Comparison of ENCODE assay signal across 8 cellular contexts in genomic region chr1:74732960-74733615, GRCh38. TPM values are rescaled to one million over a fixed set of nuclear protein-coding genes. Genes with fewer than 3 reads are reported as not detected.
DNase-seq lines count a peak whose midpoint lies in the region; ATAC-seq and TF ChIP-seq lines count a peak whose summit lies in the region.

A gene with protein sequence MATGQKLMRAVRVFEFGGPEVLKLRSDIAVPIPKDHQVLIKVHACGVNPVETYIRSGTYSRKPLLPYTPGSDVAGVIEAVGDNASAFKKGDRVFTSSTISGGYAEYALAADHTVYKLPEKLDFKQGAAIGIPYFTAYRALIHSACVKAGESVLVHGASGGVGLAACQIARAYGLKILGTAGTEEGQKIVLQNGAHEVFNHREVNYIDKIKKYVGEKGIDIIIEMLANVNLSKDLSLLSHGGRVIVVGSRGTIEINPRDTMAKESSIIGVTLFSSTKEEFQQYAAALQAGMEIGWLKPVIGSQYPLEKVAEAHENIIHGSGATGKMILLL (minus strand): TSS chr1:74733050. CDS start chr1:74724821, 8,229 bp downstream.
A gene with protein sequence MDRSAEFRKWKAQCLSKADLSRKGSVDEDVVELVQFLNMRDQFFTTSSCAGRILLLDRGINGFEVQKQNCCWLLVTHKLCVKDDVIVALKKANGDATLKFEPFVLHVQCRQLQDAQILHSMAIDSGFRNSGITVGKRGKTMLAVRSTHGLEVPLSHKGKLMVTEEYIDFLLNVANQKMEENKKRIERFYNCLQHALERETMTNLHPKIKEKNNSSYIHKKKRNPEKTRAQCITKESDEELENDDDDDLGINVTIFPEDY (plus strand): TSS chr1:74733152. CDS start chr1:74733245, 93 bp downstream.

- H2AFZ ChIP-seq in OCI-LY7 (ENCODE audit: low read length) = peak within 1 kb of the TSS; percentile 99

- peak; percentile 77 for ATAC-seq in GM21515 (IDR thresholded peaks at IDR 0.05; ENCODE audit: unreplicated experiment)

- peaks cover 21% of the 10 kb centered on the region for H3K4me1 ChIP-seq in OCI-LY7 (ENCODE audit: insufficient read depth, low read length, poor library complexity, severe bottlenecking)

- H3K9me2 ChIP-seq in OCI-LY7 (ENCODE audit: insufficient read depth, low read length) = no peaks in the 10 kb centered on the region

- peak within 1 kb of the TSS; percentile 95 for H3K4me3 ChIP-seq in OCI-LY7 (ENCODE audit: low read depth, low read length, poor library complexity, severe bottlenecking)

- H3K9me3 ChIP-seq in OCI-LY7 (ENCODE audit: low read length) = no peaks in the 10 kb centered on the region; the same call in 1 of the 2 replicates

- peaks cover 23% of the 10 kb centered on the region; the same call in 1 of the 2 replicates for H3K79me2 ChIP-seq in OCI-LY7 (ENCODE audit: insufficient read depth, low read depth, low read length)

- peak within 1 kb of the TSS; percentile 88 for H3K4me2 ChIP-seq in OCI-LY7 (ENCODE audit: low read length)

- BruUV-seq in OCI-LY7 (replicated peaks; lab: Mats Ljungman, UMichigan) = TSS peak; percentile 74

- DNase-seq in D341Med (ENCODE audit: low spot score) (peak; percentile 81), HuH-7 (ENCODE audit: low spot score) (peak; percentile 30), OCI-LY7 (ENCODE audit: low spot score) (peak; percentile 87), activated T-cell treated with anti-CD3 and anti-CD28 coated beads for 1 hour (ENCODE audit: low read depth) (peak; percentile 68), epithelial cell of prostate (ENCODE audit: low read depth, low spot score) (peak; percentile 66), mucosa of gallbladder (ENCODE audit: low spot score) (peak; percentile 95)
- DNase-seq in stimulated activated CD8-positive, alpha-beta memory T cell treated with anti-CD3 and anti-CD28 coated beads, Interleukin-4, amount 100 ng/mL, for 4 hours (ENCODE audit: low read depth in 2 of 2, low spot score in 1 of 2) = peak; percentile 59 to 65

- intact Hi-C loops in OCI-LY7 (cut with micrococcal nuclease; ENCODE audit: unreplicated experiment) = loop anchor here (2.0 kb wide), 2 partner anchors 536 to 992 kb away; partner anchors contain the start of gene ACADM

- no peak for TF ChIP-seq CTCF in OCI-LY7 (conservative IDR thresholded peaks at IDR 0.05; ENCODE audit: low read length)

- POLR2A ChIA-PET in OCI-LY7 (lab: Charles Lee) = interaction anchor here (0.6 to 2.3 kb wide), 7 partner anchors 11 to 996 kb away, joined by 3 to 5 read pairs (median 4); no protein-coding TSS in a partner anchor

- H4K20me1 ChIP-seq in OCI-LY7 (ENCODE audit: insufficient read depth, low read length) = no peaks in the 10 kb centered on the region

- CTCF ChIA-PET in OCI-LY7 (lab: Charles Lee; ENCODE audit: unreplicated experiment) = interaction anchor here (0.6 kb wide), 1 partner anchor 29 kb away, joined by 3 read pairs; no protein-coding TSS in a partner anchor

- peaks cover 41% of the 10 kb centered on the region for H3K36me3 ChIP-seq in OCI-LY7 (ENCODE audit: insufficient read depth, low read length)

- H3K27ac ChIP-seq in OCI-LY7 (ENCODE audit: low read depth, low read length, poor library complexity, severe bottlenecking) (peak within 1 kb of the TSS; percentile 86), epithelial cell of prostate (peak within 1 kb of the TSS; percentile 85)

RNA-seq across cellular contexts. Expression of the first gene that starts in this region (rescaled TPM):
- total RNA-seq in OCI-LY7 (2014; rRNA removed; shearing (Covaris generic)) = 20.6 and 27.8 TPM in 2 replicates
- total RNA-seq in OCI-LY7 (2022) (36.7 and 39.0 TPM in 2 replicates), mucosa of gallbladder (174 TPM)

RNA-seq across cellular contexts. Expression of the second gene that starts in this region (rescaled TPM):
- total RNA-seq in OCI-LY7 (2014; rRNA removed; shearing (Covaris generic)) = 8.3 and 11.0 TPM in 2 replicates
- 25.3 and 29.1 TPM in 2 replicates for total RNA-seq in OCI-LY7 (2022)
- 14.2 TPM for total RNA-seq in mucosa of gallbladder

Comparison
In these comparisons a context has a peak if more than half of its experiments do, and no peak if none do; other contexts are left out.
1. Peak in every context shown above with its lines: DNase-seq, ATAC-seq, H3K4me3 ChIP-seq and H3K27ac ChIP-seq.
2. DNase-seq: peak in every context shown above with its lines; median percentile 95 in mucosa of gallbladder; 87 in OCI-LY7; 81 in D341Med; 68 in activated T-cell treated with anti-CD3 and anti-CD28 coated beads for 1 hour; 66 in epithelial cell of prostate; 62 in stimulated activated CD8-positive, alpha-beta memory T cell treated with anti-CD3 and anti-CD28 coated beads, Interleukin-4, amount 100 ng/mL, for 4 hours; 30 in HuH-7.